Comparison of ENCODE assay signal across 19 cellular contexts in genomic region chr2:84393829-84394228, GRCh38.
DNase-seq lines count a peak whose midpoint lies in the region; ATAC-seq lines count a peak whose summit lies in the region.
"Had no signal": no experiment of that assay in that cellular context is flagged by ENCODE, and none has a peak within 500 bp of the region (broad histone marks: within the 10 kb centered on the region; RNA-seq: fewer than 3 reads in every experiment).

No MANE protein-coding gene starts in this region.

- peak; percentile 26 for DNase-seq in EL
- peak; percentile 10 for DNase-seq in RPMI7951 (ENCODE audit: low read depth)
- peak; percentile 44 for DNase-seq in hepatic stellate cell (ENCODE audit: low spot score)
- no peak for DNase-seq in stimulated activated naive CD8-positive, alpha-beta T cell treated with anti-CD3 and anti-CD28 coated beads, Interleukin-15, Interleukin-2, amounts not matched to agents 100 U/mL and 50 U/mL, for 24 hours
- no peak for DNase-seq in foreskin melanocyte
- no peak for DNase-seq in HT-29 (ENCODE audit: low spot score)
- DNase-seq: ACHN, DMS153, H9, KBM-7, MV-4-11, NCI-H1694 treated with DMSO at 0.1 percent for 48 hours, NCI-H510A treated with DMSO at 0.1 percent for 48 hours, NCI-H774, OCI-M1, SHP77, T-cell had no signal

- no peak for ATAC-seq in stimulated activated naive CD8-positive, alpha-beta T cell treated with anti-CD3 and anti-CD28 coated beads, Interleukin-15, Interleukin-2, amounts not matched to agents 100 U/mL and 50 U/mL, for 24 hours
- ATAC-seq in HG03196 (IDR thresholded peaks at IDR 0.05; ENCODE audit: unreplicated experiment), result no peak
- ATAC-seq: SK-N-SH treated with all-trans-retinoic acid at 6 μM for 48 hours, T-cell had no signal

Comparison
In these comparisons a context has a peak if more than half of its experiments do, and no peak if none do; other contexts are left out.
1. DNase-seq: peak in EL (single experiment), RPMI7951 (single experiment) and hepatic stellate cell (single experiment); none in stimulated activated naive CD8-positive, alpha-beta T cell treated with anti-CD3 and anti-CD28 coated beads, Interleukin-15, Interleukin-2, amounts not matched to agents 100 U/mL and 50 U/mL, for 24 hours (single experiment), foreskin melanocyte (single experiment) and HT-29 (single experiment).